ENCODE assay signal across 9 cellular contexts in the genomic region with DNA sequence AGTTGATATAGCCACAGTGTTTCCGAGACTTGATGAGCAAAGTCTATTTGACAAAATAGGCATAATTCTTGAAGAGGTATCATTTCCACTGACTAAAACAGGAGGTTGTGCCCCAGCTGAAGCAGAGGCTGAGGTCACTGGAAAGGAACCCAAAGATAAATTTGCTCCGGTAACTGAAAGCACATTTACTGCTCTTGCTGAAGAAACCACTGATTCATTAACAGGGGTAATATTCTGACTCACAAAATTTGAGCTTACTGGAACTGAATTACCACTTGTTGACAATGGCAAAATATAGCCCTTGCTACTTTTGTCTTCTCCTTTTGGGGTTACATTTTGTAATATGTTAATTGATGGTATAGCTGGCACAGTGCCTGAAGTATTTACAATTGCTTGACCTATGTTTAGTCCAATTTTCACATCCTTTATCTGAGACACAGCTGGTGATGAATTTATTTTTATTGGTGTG. TPM values are rescaled to one million over a fixed set of nuclear protein-coding genes. Genes with fewer than 3 reads are reported as not detected.
DNase-seq lines count a peak whose midpoint lies in the region; ATAC-seq and TF ChIP-seq lines count a peak whose summit lies in the region.
"Had no signal": no experiment of that assay in that cellular context is flagged by ENCODE, and none has a peak within 500 bp of the region (broad histone marks: within the 10 kb centered on the region; RNA-seq: fewer than 3 reads in every experiment).

No MANE protein-coding gene starts in this region.

- no peaks in the 10 kb centered on the region for H3K9me3 Mint-ChIP-seq in chondrocyte (ENCODE audit: low read depth)
- no peaks in the 10 kb centered on the region for H3K9me3 Mint-ChIP-seq in endothelial cell (ENCODE audit: unreplicated experiment)

- ATAC-seq in GM18511 (IDR thresholded peaks at IDR 0.05; ENCODE audit: unreplicated experiment) (peak; percentile 87), GM21367 (IDR thresholded peaks at IDR 0.05; ENCODE audit: unreplicated experiment) (peak; percentile 76), HG03108 (IDR thresholded peaks at IDR 0.05; ENCODE audit: unreplicated experiment) (peak; percentile 88), GM18858 (IDR thresholded peaks at IDR 0.05; ENCODE audit: unreplicated experiment) (no peak)

- H3K4me1 Mint-ChIP-seq in chondrocyte (ENCODE audit: low read depth) (no peaks in the 10 kb centered on the region), endothelial cell (ENCODE audit: unreplicated experiment) (peaks cover 4% of the 10 kb centered on the region)

- H3K27ac Mint-ChIP-seq in chondrocyte (ENCODE audit: unreplicated experiment) (no peak overlapping the region), endothelial cell (ENCODE audit: unreplicated experiment) (no peak overlapping the region)
- H3K27ac Mint-ChIP-seq: activated naive CD8-positive, alpha-beta T cell had no signal

- TF ChIP-seq CTCF in chondrocyte (IDR thresholded peaks at IDR 0.05) (no peak), endothelial cell (IDR thresholded peaks at IDR 0.05; ENCODE audit: unreplicated experiment) (no peak)

- peak; percentile 49 for DNase-seq in fibroblast of peridontal ligament (ENCODE audit: extremely low read depth)
- DNase-seq in chondrocyte (ENCODE audit: low spot score), result no peak
- no peak for DNase-seq in endothelial cell (ENCODE audit: low spot score)
- DNase-seq: MM.1S had no signal

- H3K4me3 Mint-ChIP-seq in chondrocyte (ENCODE audit: unreplicated experiment) (no peak overlapping the region), endothelial cell (ENCODE audit: unreplicated experiment) (no peak overlapping the region)
- H3K4me3 Mint-ChIP-seq: activated naive CD8-positive, alpha-beta T cell had no signal

- H3K36me3 Mint-ChIP-seq in chondrocyte (ENCODE audit: low read depth) (peaks cover 33% of the 10 kb centered on the region), endothelial cell (ENCODE audit: low read depth, unreplicated experiment) (peaks cover 26% of the 10 kb centered on the region)

- H3K27me3 Mint-ChIP-seq in chondrocyte (ENCODE audit: low read depth) (no peaks in the 10 kb centered on the region), endothelial cell (ENCODE audit: unreplicated experiment) (no peaks in the 10 kb centered on the region)
- H3K27me3 Mint-ChIP-seq: activated naive CD8-positive, alpha-beta T cell had no signal

RNA-seq across cellular contexts. Expression of a gene that starts 30.2 kb away (rescaled TPM):
- not detected in 3 replicates for total RNA-seq in chondrocyte
- not detected for total RNA-seq in endothelial cell (ENCODE audit: unreplicated experiment)
